27 cellular contexts compared by ENCODE assay signal in the genomic region with DNA sequence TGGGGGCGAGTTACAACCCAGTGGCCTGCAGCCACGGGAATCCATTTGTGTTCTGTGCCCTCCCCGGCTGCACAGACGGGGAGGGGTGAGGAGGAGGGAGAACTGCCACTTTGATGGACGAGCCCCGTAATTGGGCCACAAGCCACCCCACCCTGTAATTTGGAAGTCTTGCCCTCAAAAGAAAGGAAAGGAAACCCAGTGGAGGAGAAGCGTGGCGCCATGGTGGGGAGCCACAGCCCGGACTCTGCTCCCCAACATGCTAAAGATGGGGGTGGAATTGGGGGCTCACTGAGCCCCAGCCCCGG. TPM values are rescaled to one million over a fixed set of nuclear protein-coding genes. Genes with fewer than 3 reads are reported as not detected.
"Had no signal": no experiment of that assay in that cellular context is flagged by ENCODE, and none has a peak within 500 bp of the region (broad histone marks: within the 10 kb centered on the region; RNA-seq: fewer than 3 reads in every experiment).

No MANE protein-coding gene starts in this region.

- H3K27me3 ChIP-seq: right atrium auricular region, testis had no signal

- H3K4me3 ChIP-seq: esophagus muscularis mucosa, gastroesophageal sphincter, heart left ventricle, left lung, mucosa of descending colon, prostate gland, right atrium auricular region, smooth muscle cell, testis, tibial artery had no signal

- H3K36me3 ChIP-seq: prostate gland, right atrium auricular region had no signal

- DNase-seq: effector memory CD4-positive, alpha-beta T cell; foreskin keratinocyte; heart left ventricle; hippocampal formation; left cardiac atrium; mesenchymal stem cell; mucosa of descending colon; naive B cell; stimulated activated CD4-positive, alpha-beta T cell treated with anti-CD3 and anti-CD28 coated beads, Interleukin-12 subunit alpha, Interleukin-12 subunit beta, amount 100 ng/mL, for 4 hours; stimulated activated CD4-positive, alpha-beta T cell treated with anti-CD3 and anti-CD28 coated beads, Interleukin-1b, Interleukin-23, amount 100 ng/mL, for 48 hours; stimulated activated CD4-positive, alpha-beta T cell treated with anti-CD3 and anti-CD28 coated beads, Interleukin-4, amount 100 ng/mL, for 1 hour; stimulated activated CD8-positive, alpha-beta memory T cell treated with anti-CD3 and anti-CD28 coated beads, Interleukin-4, amount 100 ng/mL, for 48 hours; stimulated activated naive CD4-positive, alpha-beta T cell; stimulated activated naive CD8-positive, alpha-beta T cell treated with anti-CD3 and anti-CD28 coated beads, Interleukin-15, amount 100 ng/mL, for 72 hours; testis; tibial artery had no signal

- H3K9me3 ChIP-seq: esophagus muscularis mucosa, gastroesophageal sphincter, heart left ventricle, left lung, mucosa of descending colon, prostate gland, right atrium auricular region, testis, tibial artery had no signal

- H3K27ac ChIP-seq: esophagus muscularis mucosa, foreskin keratinocyte, gastroesophageal sphincter, heart left ventricle, left lung, prostate gland, right atrium auricular region, testis, tibial artery had no signal

- H3K4me1 ChIP-seq: foreskin keratinocyte, prostate gland had no signal

RNA-seq across cellular contexts. Expression of gene PRR36, which starts 18.0 kb away (rescaled TPM):
- total RNA-seq: endothelial cell of umbilical vein; foreskin keratinocyte; gastroesophageal sphincter; lung microvascular endothelial cell; natural killer cell treated with Interleukin-12 subunit alpha and Interleukin-12 subunit beta and Interleukin-15 and Interleukin-18, amount 100 ng/mL, for 72 hours; right atrium auricular region had no signal

RNA-seq across cellular contexts. Expression of gene LRRC8E, which starts 32.1 kb away (rescaled TPM):
- total RNA-seq: natural killer cell treated with Interleukin-12 subunit alpha and Interleukin-12 subunit beta and Interleukin-15 and Interleukin-18, amount 100 ng/mL, for 72 hours had no signal

RNA-seq across cellular contexts. Expression of gene TGFBR3L, which starts 58.4 kb away (rescaled TPM):
- total RNA-seq: endothelial cell of umbilical vein, lung microvascular endothelial cell, sciatic nerve, urinary bladder had no signal
